Comparison of ENCODE assay signal across 17 cellular contexts in genomic region chr4:39978904-39979303, GRCh38. TPM values are rescaled to one million over a fixed set of nuclear protein-coding genes. Genes with fewer than 3 reads are reported as not detected.
DNase-seq lines count a peak whose midpoint lies in the region; ATAC-seq, FAIRE-seq and TF ChIP-seq lines count a peak whose summit lies in the region.
"Had no signal": no experiment of that assay in that cellular context is flagged by ENCODE, and none has a peak within 500 bp of the region (broad histone marks: within the 10 kb centered on the region; RNA-seq: fewer than 3 reads in every experiment).

No MANE protein-coding gene starts in this region.

- peak overlapping the region; percentile 46 to 86 for H3K27ac Mint-ChIP-seq in effector memory CD8-positive, alpha-beta T cell

- no peak for ATAC-seq in HepG2
- no peak for ATAC-seq in right lobe of liver
- no peak for ATAC-seq in effector memory CD8-positive, alpha-beta T cell (replicated peaks)
- no peak for ATAC-seq in GM18858 (IDR thresholded peaks at IDR 0.05; ENCODE audit: unreplicated experiment)

- H4K20me1 ChIP-seq in HepG2 (ENCODE audit: insufficient read depth, low read length) (peaks cover 4% of the 10 kb centered on the region), OCI-LY3 (ENCODE audit: insufficient read depth, low read length) (peaks cover 13% of the 10 kb centered on the region)

- in situ Hi-C loops in HepG2 (cut with HindIII; ENCODE audit: extremely low pct_ligation_motif_present, low pct_unique_long_range_greater_than_20kb), result loop anchor here (5.0 to 10.0 kb wide), 2 partner anchors 284 to 512 kb away; partner anchors contain the start of gene UBE2K

- no peaks in the 10 kb centered on the region for H3K9me3 Mint-ChIP-seq in effector memory CD8-positive, alpha-beta T cell
- H3K9me3 Mint-ChIP-seq: HFFc6 had no signal

- no peak overlapping the region for H3K4me3 ChIP-seq in HepG2 (replicated peaks in 1 of 3; ENCODE audit: insufficient read depth in 1 of 3, low read depth in 2 of 3, low read length in 3 of 3)
- no peak overlapping the region for H3K4me3 ChIP-seq in right lobe of liver
- H3K4me3 ChIP-seq in OCI-LY3 (ENCODE audit: low read length), result peak overlapping the region; percentile 42
- H3K4me3 ChIP-seq in spleen, result no peak overlapping the region
- no peak overlapping the region for H3K4me3 ChIP-seq in effector memory CD4-positive, alpha-beta T cell (ENCODE audit: insufficient read depth, low read depth, low read length, poor library complexity, severe bottlenecking)

- peaks cover 30% of the 10 kb centered on the region for H3K79me2 ChIP-seq in HepG2 (ENCODE audit: insufficient read depth, low read length)
- H3K79me2 ChIP-seq in OCI-LY3 (ENCODE audit: low read length), result peaks cover 37% of the 10 kb centered on the region

- TF ChIP-seq EP300 in HepG2 (IDR thresholded peaks at IDR 0.05; ENCODE audit: low read depth in 2 of 2, low read length in 2 of 2), result no peak
- no peak for TF ChIP-seq EP300 in HepG2 (CRISPR knock-in tag; IDR thresholded peaks at IDR 0.05; ENCODE audit: borderline replicate concordance)

- POLR2A ChIA-PET in HepG2 (lab: Yijun Ruan, JAX), result interaction anchor here (1.3 to 1.4 kb wide), 2 partner anchors 8 to 452 kb away, joined by 3 to 6 read pairs; partner anchors contain the start of gene UGDH

- no peak for TF ChIP-seq POLR2A in HepG2 (IDR thresholded peaks at IDR 0.05; ENCODE audit: insufficient read depth in 1 of 2, low read depth in 2 of 2, low read length in 2 of 2)
- no peak for TF ChIP-seq POLR2A in right lobe of liver (IDR thresholded peaks at IDR 0.05)
- no peak for TF ChIP-seq POLR2A in spleen (IDR thresholded peaks at IDR 0.05)

- CTCF ChIA-PET in HepG2 (lab: Yijun Ruan, JAX; ENCODE audit: low intra/inter-chr PET ratio, low total read pairs), result no interaction called here

- H3K27me3 Mint-ChIP-seq in effector memory CD8-positive, alpha-beta T cell, result no peaks in the 10 kb centered on the region

- no peak overlapping the region for H3K27ac ChIP-seq in HepG2 (ENCODE audit: extremely low read length, insufficient read depth, low read length)
- H3K27ac ChIP-seq in right lobe of liver, result no peak overlapping the region
- H3K27ac ChIP-seq in OCI-LY3 (ENCODE audit: low read length), result no peak overlapping the region
- H3K27ac ChIP-seq in spleen, result peak overlapping the region in 1 of 8 donors; percentile 97
- no peak overlapping the region for H3K27ac ChIP-seq in effector memory CD4-positive, alpha-beta T cell (ENCODE audit: insufficient read depth, low read length, poor library complexity, severe bottlenecking)

- DNase-seq in HepG2 (ENCODE audit: low spot score) (no peak), right lobe of liver (no peak), spleen (no peak), COLO668 (lab: John Stamatoyannopoulos, UW; ENCODE audit: unreplicated experiment) (no peak)
- DNase-seq in effector memory CD8-positive, alpha-beta T cell, result no peak
- no peak for DNase-seq in effector memory CD4-positive, alpha-beta T cell
- DNase-seq: anterior cingulate cortex; BE2C; cortex of kidney; glutamatergic neuron; HFFc6; kidney; SJCRH30; stimulated activated CD4-positive, alpha-beta T cell treated with anti-CD3 and anti-CD28 coated beads, Interleukin-15, amount 100 ng/mL, for 24 hours had no signal

- H2AFZ ChIP-seq in HepG2 (ENCODE audit: low read length), result no peak overlapping the region
- no peak overlapping the region for H2AFZ ChIP-seq in OCI-LY3 (ENCODE audit: low read depth, low read length)

- H3K9ac ChIP-seq in HepG2 (ENCODE audit: insufficient read depth, low read depth, low read length) (no peak overlapping the region), OCI-LY3 (ENCODE audit: low read length) (peak overlapping the region; percentile 90; the same call in 1 of the 2 replicates)

- H3K4me3 Mint-ChIP-seq in effector memory CD8-positive, alpha-beta T cell, result no peak overlapping the region

- no peak for FAIRE-seq in HepG2 (lab: Jason Lieb, UNC)

- H3K4me2 ChIP-seq in HepG2 (ENCODE audit: low read depth, low read length), result peak overlapping the region; percentile 98
- peak overlapping the region; percentile 93 for H3K4me2 ChIP-seq in OCI-LY3 (ENCODE audit: low read length)

- TF ChIP-seq RAD21 in HepG2 (CRISPR knock-in tag; IDR thresholded peaks at IDR 0.05), result no peak

- H3K4me1 Mint-ChIP-seq in effector memory CD8-positive, alpha-beta T cell (ENCODE audit: low read depth in 2 of 2), result peaks cover 17 to 19% of the 10 kb centered on the region in 2 donors

- intact Hi-C loops in HepG2 (cut with micrococcal nuclease; ENCODE audit: unreplicated experiment) (loop anchor here (1.0 to 10.0 kb wide), 3 partner anchors 54 to 164 kb away; no protein-coding TSS in a partner anchor), right lobe of liver (cut with DNase I) (loop anchor here (10.0 kb wide), 1 partner anchor 274 kb away; no protein-coding TSS in a partner anchor), spleen (cut with DNase I; ENCODE audit: low total_unique reads) (loop anchor here (5.0 kb wide), 2 partner anchors 282 to 512 kb away; partner anchors contain the start of gene UBE2K)

- H3K36me3 Mint-ChIP-seq in effector memory CD8-positive, alpha-beta T cell (ENCODE audit: insufficient read depth), result peaks cover 26% of the 10 kb centered on the region

- no peaks in the 10 kb centered on the region; a peak in 1 of 5 replicates for H3K27me3 ChIP-seq in HepG2 (ENCODE audit: control insufficient read depth in 1 of 2, insufficient read depth in 2 of 2, low read length in 2 of 2)
- no peaks in the 10 kb centered on the region for H3K27me3 ChIP-seq in right lobe of liver
- no peaks in the 10 kb centered on the region for H3K27me3 ChIP-seq in OCI-LY3 (ENCODE audit: low read depth, low read length)
- H3K27me3 ChIP-seq in spleen (replicated peaks in 1 of 7), result no peaks in the 10 kb centered on the region
- H3K27me3 ChIP-seq in effector memory CD4-positive, alpha-beta T cell (replicated peaks; ENCODE audit: control insufficient read depth, insufficient read depth, low read length, poor library complexity, severe bottlenecking), result no peaks in the 10 kb centered on the region
- H3K27me3 ChIP-seq: BE2C, SJCRH30 had no signal

- H3K9me3 ChIP-seq in HepG2 (ENCODE audit: low read length) (no peaks in the 10 kb centered on the region), right lobe of liver (no peaks in the 10 kb centered on the region), OCI-LY3 (ENCODE audit: insufficient read depth, low read length) (no peaks in the 10 kb centered on the region), spleen (no peaks in the 10 kb centered on the region)
- H3K9me3 ChIP-seq in effector memory CD4-positive, alpha-beta T cell (ENCODE audit: control insufficient read depth, low read length), result no peaks in the 10 kb centered on the region
- H3K9me3 ChIP-seq: BE2C, prostate gland, SJCRH30 had no signal

- H3K36me3 ChIP-seq in HepG2 (replicated peaks in 1 of 2; ENCODE audit: control insufficient read depth in 1 of 2, insufficient read depth in 2 of 2, low read length in 2 of 2) (peaks cover 0 to 4% of the 10 kb centered on the region in 2 experiments; a peak in 2 of 5 replicates), right lobe of liver (peaks cover 0 to 10% (median 0%) of the 10 kb centered on the region in 4 donors), OCI-LY3 (replicated peaks; ENCODE audit: low read depth, low read length) (peaks cover 16% of the 10 kb centered on the region), spleen (peaks cover 0 to 22% (median 15%) of the 10 kb centered on the region in 6 donors)
- H3K36me3 ChIP-seq in effector memory CD4-positive, alpha-beta T cell (ENCODE audit: control insufficient read depth, insufficient read depth, low read length), result peaks cover 3% of the 10 kb centered on the region
- H3K36me3 ChIP-seq: prostate gland had no signal

- no peak for TF ChIP-seq CTCF in HepG2 (CRISPR knock-in tag; IDR thresholded peaks at IDR 0.05)
- TF ChIP-seq CTCF in right lobe of liver (IDR thresholded peaks at IDR 0.05), result no peak
- no peak for TF ChIP-seq CTCF in OCI-LY3 (IDR thresholded peaks at IDR 0.05; ENCODE audit: low read depth, low read length)
- no peak for TF ChIP-seq CTCF in spleen (IDR thresholded peaks at IDR 0.05 in 8 of 11, conservative IDR thresholded peaks at IDR 0.05 in 3 of 11)

- 42% methylated on average over 5 of the region's 5 CpGs for whole genome bisulfite sequencing in HepG2 (ENCODE audit: low lambda C conversion rate)
- 49% methylated on average over 5 of the region's 5 CpGs for WGBS in right lobe of liver (ENCODE audit: insufficient coverage, low coverage, low lambda C conversion rate, missing lambda C conversion rate)
- WGBS in spleen, 5 donors, result 62 to 87% (median 71%) methylated on average over 5 of the region's 5 CpGs

- H3K4me1 ChIP-seq in HepG2 (ENCODE audit: insufficient read depth, low read length) (peaks cover 32% of the 10 kb centered on the region), right lobe of liver (peaks cover 0 to 24% (median 9%) of the 10 kb centered on the region in 4 donors), OCI-LY3 (ENCODE audit: low read length) (peaks cover 18% of the 10 kb centered on the region), spleen (peaks cover 15 to 36% (median 34%) of the 10 kb centered on the region in 6 donors)
- H3K4me1 ChIP-seq in effector memory CD4-positive, alpha-beta T cell (ENCODE audit: control insufficient read depth, insufficient read depth, low read length, poor library complexity, severe bottlenecking), result peaks cover 4% of the 10 kb centered on the region
- H3K4me1 ChIP-seq: BE2C, prostate gland had no signal

- BruUV-seq in HepG2 (replicated peaks; lab: Mats Ljungman, UMichigan), result no TSS peak

RNA-seq across cellular contexts. Expression of gene PDS5A, which starts 1.2 kb away (rescaled TPM):
- 57.0 and 77.4 TPM in 2 replicates for total RNA-seq in HepG2 (2016; rRNA removed; fragmentation: Illumina TruSeq; extraction: Trizol)
- total RNA-seq in HepG2 (2016; cell fraction: cytosol; rRNA removed; fragmentation: Illumina TruSeq; extraction: Trizol; ENCODE audit: low read depth), result 30.5 and 32.6 TPM in 2 replicates
- total RNA-seq in HepG2 (2016; cell fraction: insoluble cytoplasmic fraction; rRNA removed; fragmentation: Illumina TruSeq; extraction: Trizol), result 55.0 and 75.8 TPM in 2 replicates
- total RNA-seq in HepG2 (2016; cell fraction: membrane; rRNA removed; fragmentation: Illumina TruSeq; extraction: Trizol), result 43.3 and 44.2 TPM in 2 replicates
- total RNA-seq in HepG2 (2016; cell fraction: nucleus; rRNA removed; fragmentation: Illumina TruSeq; extraction: Trizol), result 75.2 and 89.3 TPM in 2 replicates
- polyA plus RNA-seq in HepG2 (2011; rRNA removed), result 21.5 and 31.8 TPM in 2 replicates
- 9.8 and 14.3 TPM in 2 replicates for polyA plus RNA-seq in HepG2 (2011; cell fraction: cytosol; rRNA removed)
- polyA plus RNA-seq in HepG2 (2011; cell fraction: nucleus; rRNA removed), result 15.0 and 16.7 TPM in 2 replicates
- 26.0 and 38.4 TPM in 2 replicates for polyA plus RNA-seq in HepG2 (2012)
- polyA plus RNA-seq in HepG2 (2016; cell fraction: cytosol; fragmentation: Illumina TruSeq; extraction: Trizol; ENCODE audit: low read depth), result 4.1 and 5.2 TPM in 2 replicates
- 56.5 and 59.0 TPM in 2 replicates for polyA plus RNA-seq in HepG2 (2016; cell fraction: insoluble cytoplasmic fraction; fragmentation: Illumina TruSeq; extraction: Trizol; ENCODE audit: low read depth)
- 11.3 and 11.6 TPM in 2 replicates for polyA plus RNA-seq in HepG2 (2016; cell fraction: membrane; fragmentation: Illumina TruSeq; extraction: Trizol; ENCODE audit: low read depth)
- polyA plus RNA-seq in HepG2 (2016; cell fraction: nucleus; fragmentation: Illumina TruSeq; extraction: Trizol; ENCODE audit: insufficient read depth, low read depth), result 39.8 and 41.3 TPM in 2 replicates
- 48.0 and 86.1 TPM in 2 replicates for polyA minus RNA-seq in HepG2 (2011; rRNA and poly(A)+ RNA removed; ENCODE audit: low replicate concordance)
- polyA minus RNA-seq in HepG2 (2011; cell fraction: cytosol; rRNA and poly(A)+ RNA removed), result 78.1 and 82.6 TPM in 2 replicates
- 130 and 136 TPM in 2 replicates for polyA minus RNA-seq in HepG2 (2011; cell fraction: nucleus; rRNA and poly(A)+ RNA removed)
- 10 to 100 TPM; 28.0 to 45.7 (median 33.2) TPM for total RNA-seq in right lobe of liver
- total RNA-seq in spleen, result 10 to 100 TPM; 63.5 to 90.7 (median 81.2) TPM
- 10 to 100 TPM; 17.9 to 21.5 (median 20.4) TPM for polyA plus RNA-seq in spleen
